Comparison of ENCODE assay signal across 1 cellular context in the genomic region with DNA sequence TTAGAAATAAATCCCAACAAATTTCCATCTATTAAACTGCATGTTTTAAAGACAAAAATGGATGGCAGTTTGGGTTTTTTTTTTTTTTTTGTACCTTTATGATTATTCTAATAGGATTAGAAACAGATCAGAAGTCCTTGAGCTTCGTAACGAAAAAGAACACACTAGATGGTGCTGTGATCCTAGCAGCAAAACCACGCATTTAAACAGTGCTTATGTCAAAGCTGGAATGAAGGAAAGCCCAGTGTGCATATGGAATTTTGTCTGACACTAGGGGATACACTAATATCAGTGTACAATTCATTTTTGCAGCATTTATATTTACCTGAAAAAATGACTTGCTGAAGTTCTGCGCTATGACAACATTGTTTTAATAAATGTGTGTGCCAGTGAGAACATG.
TF ChIP-seq lines count a peak whose summit lies in the region.

No MANE protein-coding gene starts in this region.

TF ChIP-seq in IMR-90, 13 proteins besides CTCF, POLR2A, EP300 and RAD21:
- TF ChIP-seq MAFK (IDR thresholded peaks at IDR 0.05; ENCODE audit: low read depth, low read length) (no peak), CEBPB (IDR thresholded peaks at IDR 0.05; ENCODE audit: low read depth, low read length) (no peak), BHLHE40 (IDR thresholded peaks at IDR 0.05; ENCODE audit: low read depth, low read length) (no peak), SMC3 (IDR thresholded peaks at IDR 0.05; ENCODE audit: low read depth, low read length) (no peak), RCOR1 (IDR thresholded peaks at IDR 0.05; ENCODE audit: insufficient replicate concordance, low read length) (no peak), CHD1 (IDR thresholded peaks at IDR 0.05; ENCODE audit: low read depth, low read length) (no peak), MXI1 (IDR thresholded peaks at IDR 0.05; ENCODE audit: borderline replicate concordance, low read depth, low read length) (no peak), NFE2L2 (IDR thresholded peaks at IDR 0.05; ENCODE audit: low read depth, low read length) (no peak), MAZ (IDR thresholded peaks at IDR 0.05; ENCODE audit: borderline replicate concordance, low read depth, low read length) (no peak), RFX5 (IDR thresholded peaks at IDR 0.05; ENCODE audit: low read depth, low read length) (no peak), FOS (IDR thresholded peaks at IDR 0.05; ENCODE audit: low read depth, low read length) (no peak)
- TF ChIP-seq, protein P1, sequence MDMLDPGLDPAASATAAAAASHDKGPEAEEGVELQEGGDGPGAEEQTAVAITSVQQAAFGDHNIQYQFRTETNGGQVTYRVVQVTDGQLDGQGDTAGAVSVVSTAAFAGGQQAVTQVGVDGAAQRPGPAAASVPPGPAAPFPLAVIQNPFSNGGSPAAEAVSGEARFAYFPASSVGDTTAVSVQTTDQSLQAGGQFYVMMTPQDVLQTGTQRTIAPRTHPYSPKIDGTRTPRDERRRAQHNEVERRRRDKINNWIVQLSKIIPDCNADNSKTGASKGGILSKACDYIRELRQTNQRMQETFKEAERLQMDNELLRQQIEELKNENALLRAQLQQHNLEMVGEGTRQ (IDR thresholded peaks at IDR 0.05; ENCODE audit: low read depth, low read length) = no peak
- TF ChIP-seq, protein P2, sequence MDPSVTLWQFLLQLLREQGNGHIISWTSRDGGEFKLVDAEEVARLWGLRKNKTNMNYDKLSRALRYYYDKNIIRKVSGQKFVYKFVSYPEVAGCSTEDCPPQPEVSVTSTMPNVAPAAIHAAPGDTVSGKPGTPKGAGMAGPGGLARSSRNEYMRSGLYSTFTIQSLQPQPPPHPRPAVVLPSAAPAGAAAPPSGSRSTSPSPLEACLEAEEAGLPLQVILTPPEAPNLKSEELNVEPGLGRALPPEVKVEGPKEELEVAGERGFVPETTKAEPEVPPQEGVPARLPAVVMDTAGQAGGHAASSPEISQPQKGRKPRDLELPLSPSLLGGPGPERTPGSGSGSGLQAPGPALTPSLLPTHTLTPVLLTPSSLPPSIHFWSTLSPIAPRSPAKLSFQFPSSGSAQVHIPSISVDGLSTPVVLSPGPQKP (IDR thresholded peaks at IDR 0.05; ENCODE audit: borderline replicate concordance, low read depth, low read length) = no peak
